18 cellular contexts compared by ENCODE assay signal in the genomic region with DNA sequence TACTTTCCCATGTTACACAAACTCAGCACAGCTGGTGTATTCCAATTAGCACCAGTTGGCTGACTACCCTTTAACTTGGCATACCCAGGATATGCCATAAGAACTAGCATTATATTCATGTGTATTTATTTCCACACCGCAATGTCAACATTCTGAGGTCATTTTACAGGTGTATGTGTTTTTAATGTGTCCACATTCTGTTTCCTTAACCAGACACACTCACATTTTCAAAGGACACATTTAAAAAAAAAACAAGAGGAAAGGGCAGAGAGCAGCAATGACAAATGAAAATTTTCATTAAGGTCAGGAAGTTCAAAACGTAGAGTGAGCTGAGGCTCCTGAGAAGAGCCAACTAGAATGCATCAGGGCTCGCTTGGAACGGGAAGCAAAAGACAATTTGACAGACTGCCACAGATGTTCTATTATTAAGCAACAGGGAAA. TPM values are rescaled to one million over a fixed set of nuclear protein-coding genes. Genes with fewer than 3 reads are reported as not detected.
DNase-seq lines count a peak whose midpoint lies in the region; ATAC-seq and TF ChIP-seq lines count a peak whose summit lies in the region.
"Had no signal": no experiment of that assay in that cellular context is flagged by ENCODE, and none has a peak within 500 bp of the region (broad histone marks: within the 10 kb centered on the region; RNA-seq: fewer than 3 reads in every experiment).

No MANE protein-coding gene starts in this region.

- no peaks in the 10 kb centered on the region for H3K9me3 ChIP-seq in colonic mucosa
- H3K9me3 ChIP-seq: heart right ventricle, Peyer's patch, suprapubic skin had no signal

- no peaks in the 10 kb centered on the region for H3K9me3 Mint-ChIP-seq in immature natural killer cell
- H3K9me3 Mint-ChIP-seq: activated CD8-positive, alpha-beta T cell treated with anti-CD3 and anti-CD28 coated beads for 36 hours had no signal

- H3K4me3 ChIP-seq in colonic mucosa = no peak overlapping the region
- H3K4me3 ChIP-seq: heart right ventricle, Peyer's patch, suprapubic skin had no signal

- H3K9ac ChIP-seq in colonic mucosa (ENCODE audit: low read depth in 2 of 2, low read length in 2 of 2) = peak overlapping the region in 1 of 2 donors; percentile 7

- peak overlapping the region in 1 of 6 donors; percentile 4 for H3K27ac Mint-ChIP-seq in immature natural killer cell
- H3K27ac Mint-ChIP-seq: activated CD8-positive, alpha-beta T cell treated with anti-CD3 and anti-CD28 coated beads for 36 hours; activated naive CD8-positive, alpha-beta T cell had no signal

- intact Hi-C loops in colonic mucosa (cut with DNase I) = loop anchor here (2.0 kb wide), 1 partner anchor 23 kb away; no protein-coding TSS in a partner anchor

- H3K27me3 Mint-ChIP-seq in immature natural killer cell (ENCODE audit: low read depth in 3 of 3) = peaks cover 8 to 10% (median 8%) of the 10 kb centered on the region in 3 donors
- H3K27me3 Mint-ChIP-seq: activated CD8-positive, alpha-beta T cell treated with anti-CD3 and anti-CD28 coated beads for 36 hours; activated naive CD8-positive, alpha-beta T cell had no signal

- DNase-seq in NCI-H2029 (lab: John Stamatoyannopoulos, UW) = peak; percentile 89
- DNase-seq in colonic mucosa = no peak
- DNase-seq in myocyte (ENCODE audit: low read depth) = peak; percentile 93
- DNase-seq in NCI-H510A treated with DMSO at 0.1 percent for 48 hours (lab: John Stamatoyannopoulos, UW) = no peak
- no peak for DNase-seq in immature natural killer cell
- DNase-seq: activated CD8-positive, alpha-beta T cell treated with anti-CD3 and anti-CD28 coated beads for 36 hours; activated T-cell treated with anti-CD3 and anti-CD28 coated beads, Interleukin-2, amount 50 U/mL, for 48 hours; C1 segment of cervical spinal cord; DND-41; heart right ventricle; IMR-90; NCI-H1930; Peyer's patch had no signal

- peak overlapping the region in 1 of 5 donors; percentile 1 for H3K4me3 Mint-ChIP-seq in immature natural killer cell
- H3K4me3 Mint-ChIP-seq: activated CD8-positive, alpha-beta T cell treated with anti-CD3 and anti-CD28 coated beads for 36 hours had no signal

- H3K27ac ChIP-seq in 22Rv1 (0 out of 2 replicates have a peak overlapping the region, but pooled peaks have one; percentile 2), colonic mucosa (peak overlapping the region; percentile 72)
- H3K27ac ChIP-seq: suprapubic skin had no signal

- H3K4me1 ChIP-seq in colonic mucosa = peaks cover 25% of the 10 kb centered on the region

- no peaks in the 10 kb centered on the region for H3K27me3 ChIP-seq in colonic mucosa
- H3K27me3 ChIP-seq: heart right ventricle, Peyer's patch, suprapubic skin had no signal

- peaks cover 45 to 69% of the 10 kb centered on the region in 2 donors for H3K4me1 Mint-ChIP-seq in immature natural killer cell

- TF ChIP-seq CTCF in 22Rv1 (IDR thresholded peaks at IDR 0.05) = no peak
- no peak for TF ChIP-seq CTCF in colonic mucosa (IDR thresholded peaks at IDR 0.05)

- peaks cover 10 to 30% (median 23%) of the 10 kb centered on the region in 3 donors for H3K36me3 Mint-ChIP-seq in immature natural killer cell

- no peak for ATAC-seq in SK-N-SH treated with all-trans-retinoic acid at 6 μM for 48 hours
- no peak for ATAC-seq in HG03280 (IDR thresholded peaks at IDR 0.05; ENCODE audit: unreplicated experiment)
- ATAC-seq: activated CD8-positive, alpha-beta T cell treated with anti-CD3 and anti-CD28 coated beads for 36 hours had no signal

- H3K36me3 ChIP-seq in colonic mucosa = no peaks in the 10 kb centered on the region

TF ChIP-seq in SK-N-SH treated with all-trans-retinoic acid at 6 μM for 48 hours, 23 proteins besides CTCF, POLR2A, EP300 and RAD21:
- TF ChIP-seq PPARA (CRISPR knock-in tag; IDR thresholded peaks at IDR 0.05; ENCODE audit: borderline replicate concordance) (no peak), OSR1 (CRISPR knock-in tag; IDR thresholded peaks at IDR 0.05) (no peak), TCF4 (CRISPR knock-in tag; IDR thresholded peaks at IDR 0.05; ENCODE audit: borderline replicate concordance) (no peak), BACH2 (CRISPR knock-in tag; IDR thresholded peaks at IDR 0.05; ENCODE audit: borderline replicate concordance) (no peak), ZFP30 (CRISPR knock-in tag; IDR thresholded peaks at IDR 0.05) (no peak), ZC3H10 (CRISPR knock-in tag; IDR thresholded peaks at IDR 0.05) (no peak), ARNTL (CRISPR knock-in tag; IDR thresholded peaks at IDR 0.05; ENCODE audit: borderline replicate concordance, low read depth) (no peak), RARB (CRISPR knock-in tag; IDR thresholded peaks at IDR 0.05) (no peak)
- TF ChIP-seq, protein P1, sequence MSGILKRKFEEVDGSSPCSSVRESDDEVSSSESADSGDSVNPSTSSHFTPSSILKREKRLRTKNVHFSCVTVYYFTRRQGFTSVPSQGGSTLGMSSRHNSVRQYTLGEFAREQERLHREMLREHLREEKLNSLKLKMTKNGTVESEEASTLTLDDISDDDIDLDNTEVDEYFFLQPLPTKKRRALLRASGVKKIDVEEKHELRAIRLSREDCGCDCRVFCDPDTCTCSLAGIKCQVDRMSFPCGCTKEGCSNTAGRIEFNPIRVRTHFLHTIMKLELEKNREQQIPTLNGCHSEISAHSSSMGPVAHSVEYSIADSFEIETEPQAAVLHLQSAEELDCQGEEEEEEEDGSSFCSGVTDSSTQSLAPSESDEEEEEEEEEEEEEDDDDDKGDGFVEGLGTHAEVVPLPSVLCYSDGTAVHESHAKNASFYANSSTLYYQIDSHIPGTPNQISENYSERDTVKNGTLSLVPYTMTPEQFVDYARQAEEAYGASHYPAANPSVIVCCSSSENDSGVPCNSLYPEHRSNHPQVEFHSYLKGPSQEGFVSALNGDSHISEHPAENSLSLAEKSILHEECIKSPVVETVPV (CRISPR knock-in tag; IDR thresholded peaks at IDR 0.05) = no peak
- TF ChIP-seq, protein P2, sequence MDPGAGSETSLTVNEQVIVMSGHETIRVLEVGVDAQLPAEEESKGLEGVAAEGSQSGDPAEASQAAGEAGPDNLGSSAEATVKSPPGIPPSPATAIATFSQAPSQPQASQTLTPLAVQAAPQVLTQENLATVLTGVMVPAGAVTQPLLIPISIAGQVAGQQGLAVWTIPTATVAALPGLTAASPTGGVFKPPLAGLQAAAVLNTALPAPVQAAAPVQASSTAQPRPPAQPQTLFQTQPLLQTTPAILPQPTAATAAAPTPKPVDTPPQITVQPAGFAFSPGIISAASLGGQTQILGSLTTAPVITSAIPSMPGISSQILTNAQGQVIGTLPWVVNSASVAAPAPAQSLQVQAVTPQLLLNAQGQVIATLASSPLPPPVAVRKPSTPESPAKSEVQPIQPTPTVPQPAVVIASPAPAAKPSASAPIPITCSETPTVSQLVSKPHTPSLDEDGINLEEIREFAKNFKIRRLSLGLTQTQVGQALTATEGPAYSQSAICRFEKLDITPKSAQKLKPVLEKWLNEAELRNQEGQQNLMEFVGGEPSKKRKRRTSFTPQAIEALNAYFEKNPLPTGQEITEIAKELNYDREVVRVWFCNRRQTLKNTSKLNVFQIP (CRISPR knock-in tag; IDR thresholded peaks at IDR 0.05; ENCODE audit: borderline replicate concordance, low read depth) = no peak

RNA-seq across cellular contexts. Expression of gene GNPAT, which starts 4.9 kb away (rescaled TPM):
- 10 to 100 TPM; 34.9 to 40.5 TPM for total RNA-seq in colonic mucosa
- 85.0 and 86.0 TPM in 2 replicates for total RNA-seq in myocyte
- 38.4 TPM for polyA plus RNA-seq in myocyte (2012)
- polyA plus RNA-seq in immature natural killer cell = 10 to 100 TPM; 24.4 to 35.3 (median 33.6) TPM

Comparison
In these comparisons a context has a peak if more than half of its experiments do, and no peak if none do; other contexts are left out.
1. DNase-seq: peak in NCI-H2029 (single experiment) and myocyte (single experiment); none in colonic mucosa (single experiment), NCI-H510A treated with DMSO at 0.1 percent for 48 hours (single experiment) and immature natural killer cell (0 of 3).